In genomic region chr4:98467627-98468072, GRCh38 we compare ENCODE assay signal across 8 cellular contexts.
DNase-seq lines count a peak whose midpoint lies in the region; ATAC-seq and TF ChIP-seq lines count a peak whose summit lies in the region.

No MANE protein-coding gene starts in this region.

- H3K9me3 ChIP-seq in HUES48 (ENCODE audit: control insufficient read depth, insufficient read depth, low read length) (no peaks in the 10 kb centered on the region), PC-3 (ENCODE audit: low read length) (no peaks in the 10 kb centered on the region), fibroblast of lung (ENCODE audit: control insufficient read depth, insufficient read depth, low read depth, low read length) (no peaks in the 10 kb centered on the region)

- no peaks in the 10 kb centered on the region for H4K20me1 ChIP-seq in PC-3 (ENCODE audit: low read length)
- H4K20me1 ChIP-seq in fibroblast of lung (ENCODE audit: control insufficient read depth, extremely low read depth, insufficient read depth, low read length), result no peaks in the 10 kb centered on the region

- H3K4me3 Mint-ChIP-seq in natural killer cell, result peak overlapping the region; percentile 86
- H3K4me3 Mint-ChIP-seq in stimulated activated naive CD8-positive, alpha-beta T cell treated with anti-CD3 and anti-CD28 coated beads, Interleukin-15, Interleukin-2, amounts not matched to agents 100 ng/mL and 50 ng/mL, for 24 hours, result peak overlapping the region; percentile 74

- POLR2A ChIA-PET in PC-3 (lab: Charles Lee; ENCODE audit: unreplicated experiment), result no interaction called here

- DNase-seq in DMS 273 treated with DMSO at 0.1 percent for 48 hours (lab: John Stamatoyannopoulos, UW) (peak; percentile 37), PC-3 (peak; percentile 90), fibroblast of lung (ENCODE audit: low read depth in 2 of 2) (peak; percentile 91 to 93), natural killer cell (peak; percentile 30)
- DNase-seq in activated T-cell treated with anti-CD3 and anti-CD28 coated beads, Interleukin-2, amount 50 U/mL, for 48 hours, result peak; percentile 77

- TF ChIP-seq CTCF in PC-3 (conservative IDR thresholded peaks at IDR 0.05; ENCODE audit: low read depth, low read length) (peak; percentile 82), fibroblast of lung (conservative IDR thresholded peaks at IDR 0.05 in 1 of 2, IDR thresholded peaks at IDR 0.05 in 1 of 2; ENCODE audit: low read depth in 1 of 2, low read length in 2 of 2) (peak; percentile 74 to 80), natural killer cell (IDR thresholded peaks at IDR 0.05) (peak; percentile 73)

- H3K27ac ChIP-seq in HUES48 (ENCODE audit: low read depth, low read length) (no peak overlapping the region), PC-3 (ENCODE audit: low read length) (peak overlapping the region; percentile 73), fibroblast of lung (ENCODE audit: insufficient read depth, low read length) (peak overlapping the region; percentile 49)

- no peak overlapping the region for H3K9ac ChIP-seq in HUES48 (ENCODE audit: low read depth, low read length)
- H3K9ac ChIP-seq in PC-3 (ENCODE audit: low read length), result peak overlapping the region; percentile 73
- H3K9ac ChIP-seq in fibroblast of lung (ENCODE audit: insufficient read depth, low read length), result no peak overlapping the region

- H2AFZ ChIP-seq in PC-3 (ENCODE audit: low read length), result peak overlapping the region; percentile 85
- peak overlapping the region; percentile 24 for H2AFZ ChIP-seq in fibroblast of lung (ENCODE audit: low read length)

- H3K36me3 ChIP-seq in HUES48 (ENCODE audit: control insufficient read depth, insufficient read depth, low read length) (no peaks in the 10 kb centered on the region), PC-3 (ENCODE audit: low read depth, low read length) (peaks cover 17% of the 10 kb centered on the region), fibroblast of lung (ENCODE audit: control insufficient read depth, insufficient read depth, low read length) (peaks cover 7% of the 10 kb centered on the region)

- H3K27ac Mint-ChIP-seq in natural killer cell, result peak overlapping the region in 1 of 2 donors; percentile 74
- peak overlapping the region; percentile 56 for H3K27ac Mint-ChIP-seq in stimulated activated naive CD8-positive, alpha-beta T cell treated with anti-CD3 and anti-CD28 coated beads, Interleukin-15, Interleukin-2, amounts not matched to agents 100 ng/mL and 50 ng/mL, for 24 hours

- no peaks in the 10 kb centered on the region for H3F3A ChIP-seq in PC-3 (ENCODE audit: low read length, unreplicated experiment)

- CTCF ChIA-PET in PC-3 (lab: Charles Lee), result interaction anchor here (0.6 to 1.3 kb wide), 3 partner anchors 97 to 355 kb away, joined by 6 to 13 read pairs (median 6); partner anchors contain the start of gene TSPAN5

- H3K36me3 Mint-ChIP-seq in natural killer cell, result no peaks in the 10 kb centered on the region
- peaks cover 26% of the 10 kb centered on the region for H3K36me3 Mint-ChIP-seq in stimulated activated naive CD8-positive, alpha-beta T cell treated with anti-CD3 and anti-CD28 coated beads, Interleukin-15, Interleukin-2, amounts not matched to agents 100 ng/mL and 50 ng/mL, for 24 hours (ENCODE audit: low read depth)

- H3K4me3 ChIP-seq in HUES48 (ENCODE audit: low read depth, low read length), result peak overlapping the region; percentile 52
- H3K4me3 ChIP-seq in PC-3 (ENCODE audit: low read length), result peak overlapping the region; percentile 64
- peak overlapping the region; percentile 25 to 62 (median 46) for H3K4me3 ChIP-seq in fibroblast of lung (replicated peaks in 1 of 4; ENCODE audit: control extremely low read depth in 1 of 4, insufficient read depth in 1 of 4, low read depth in 3 of 4, low read length in 4 of 4)

- peaks cover 39% of the 10 kb centered on the region in 2 donors for H3K4me1 Mint-ChIP-seq in natural killer cell
- H3K4me1 Mint-ChIP-seq in stimulated activated naive CD8-positive, alpha-beta T cell treated with anti-CD3 and anti-CD28 coated beads, Interleukin-15, Interleukin-2, amounts not matched to agents 100 ng/mL and 50 ng/mL, for 24 hours (ENCODE audit: low read depth), result peaks cover 30% of the 10 kb centered on the region

- H3K4me1 ChIP-seq in HUES48 (ENCODE audit: control insufficient read depth, insufficient read depth, low read length), result 0 out of 2 replicates have a peak, but pooled peaks cover 2% of the 10 kb centered on the region
- H3K4me1 ChIP-seq in PC-3 (ENCODE audit: insufficient read depth, low read length), result peaks cover 14% of the 10 kb centered on the region
- peaks cover 8% of the 10 kb centered on the region for H3K4me1 ChIP-seq in fibroblast of lung (ENCODE audit: control insufficient read depth, extremely low read depth, insufficient read depth, low read length)

- ATAC-seq in GM21390 (IDR thresholded peaks at IDR 0.05; ENCODE audit: unreplicated experiment), result peak; percentile 97
- peak; percentile 86 for ATAC-seq in PC-3
- peak; percentile 79 to 95 (median 93) for ATAC-seq in natural killer cell

- H3K9me3 Mint-ChIP-seq in natural killer cell, result no peaks in the 10 kb centered on the region
- no peaks in the 10 kb centered on the region for H3K9me3 Mint-ChIP-seq in stimulated activated naive CD8-positive, alpha-beta T cell treated with anti-CD3 and anti-CD28 coated beads, Interleukin-15, Interleukin-2, amounts not matched to agents 100 ng/mL and 50 ng/mL, for 24 hours

- no TSS peak for BruUV-seq in PC-3 (replicated peaks; lab: Mats Ljungman, UMichigan)

- no peaks in the 10 kb centered on the region for H3K79me2 ChIP-seq in PC-3 (ENCODE audit: low read length)
- H3K79me2 ChIP-seq in fibroblast of lung (ENCODE audit: control insufficient read depth, insufficient read depth, low read length), result no peaks in the 10 kb centered on the region

- no peaks in the 10 kb centered on the region for H3K9me2 ChIP-seq in PC-3 (replicated peaks; ENCODE audit: low read length)

- intact Hi-C loops in PC-3 (cut with micrococcal nuclease), result loop anchor here (2.0 to 10.0 kb wide), 5 partner anchors 159 to 387 kb away; partner anchors contain the start of genes RAP1GDS1 and TSPAN5
- intact Hi-C loops in natural killer cell (cut with micrococcal nuclease), result loop anchor here (2.0 to 5.0 kb wide), 3 partner anchors 17 to 590 kb away; no protein-coding TSS in a partner anchor

- H3K4me2 ChIP-seq in PC-3 (ENCODE audit: low read length), result peak overlapping the region; percentile 85
- peak overlapping the region; percentile 65 for H3K4me2 ChIP-seq in fibroblast of lung (ENCODE audit: extremely low read depth, insufficient read depth, low read length)

- no peaks in the 10 kb centered on the region for H3K27me3 ChIP-seq in HUES48 (ENCODE audit: control insufficient read depth, insufficient read depth, low read length)
- H3K27me3 ChIP-seq in PC-3 (ENCODE audit: low read length), result no peaks in the 10 kb centered on the region
- no peaks in the 10 kb centered on the region for H3K27me3 ChIP-seq in fibroblast of lung (ENCODE audit: control insufficient read depth, insufficient read depth, low read length)

- H3K27me3 Mint-ChIP-seq in natural killer cell (ENCODE audit: low read depth in 2 of 2), result no peaks in the 10 kb centered on the region
- no peaks in the 10 kb centered on the region for H3K27me3 Mint-ChIP-seq in stimulated activated naive CD8-positive, alpha-beta T cell treated with anti-CD3 and anti-CD28 coated beads, Interleukin-15, Interleukin-2, amounts not matched to agents 100 ng/mL and 50 ng/mL, for 24 hours

Comparison
In these comparisons a context has a peak if more than half of its experiments do, and no peak if none do; other contexts are left out.
1. DNase-seq: peak in every context shown above with its lines; median percentile 92 in fibroblast of lung; 90 in PC-3; 77 in activated T-cell treated with anti-CD3 and anti-CD28 coated beads, Interleukin-2, amount 50 U/mL, for 48 hours; 37 in DMS 273 treated with DMSO at 0.1 percent for 48 hours; 30 in natural killer cell.